Comparison of ENCODE assay signal across 8 cellular contexts in the genomic region with DNA sequence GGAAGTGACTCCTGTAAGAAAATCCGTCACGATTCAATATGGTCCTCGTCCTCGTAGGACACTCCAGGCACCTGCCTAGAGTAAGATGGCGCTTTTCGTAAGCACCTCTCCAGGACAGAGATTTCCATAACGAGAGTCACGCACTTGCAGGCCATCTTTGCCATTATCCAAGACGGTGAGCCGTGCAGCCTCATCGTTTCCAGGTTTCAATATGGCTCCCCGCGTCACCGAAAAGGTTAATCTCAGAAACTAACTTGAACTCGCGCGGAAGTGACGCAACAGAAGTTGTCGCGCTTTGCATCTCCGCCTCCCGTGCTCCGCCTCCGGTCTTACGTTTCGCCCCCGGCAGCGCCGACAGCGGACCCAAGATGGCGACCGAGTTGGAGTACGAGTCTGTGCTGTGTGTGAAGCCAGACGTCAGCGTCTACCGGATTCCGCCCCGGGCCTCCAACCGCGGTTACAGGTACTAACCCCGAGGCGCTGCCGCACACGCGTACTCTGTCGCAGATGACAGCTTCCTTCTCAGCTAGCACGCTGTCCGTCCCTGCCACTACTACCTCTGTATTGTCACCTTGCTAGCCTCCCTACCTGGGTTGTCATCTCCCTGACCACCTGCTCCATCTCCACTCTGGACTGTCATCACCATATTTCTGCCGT. TPM values are rescaled to one million over a fixed set of nuclear protein-coding genes. Genes with fewer than 3 reads are reported as not detected.
A peak's percentile ranks its signal among the peaks of the same experiment; 100 is the strongest.
DNase-seq lines count a peak whose midpoint lies in the region; ATAC-seq and TF ChIP-seq lines count a peak whose summit lies in the region.

Gene NECAP1 (plus strand): TSS at position 354 of the 657 bp plus-strand sequence. CDS start 15 bp downstream, at position 369.

- peak; percentile 81 for TF ChIP-seq POLR2A in right lobe of liver (IDR thresholded peaks at IDR 0.05)

- no peaks in the 10 kb centered on the region for H3K9me3 Mint-ChIP-seq in activated CD4-positive, alpha-beta memory T cell treated with anti-CD3 and anti-CD28 coated beads, Interleukin-2, amount 10 ng/mL, durations not matched to agents 7 days and 5 days

- WGBS in right lobe of liver (ENCODE audit: insufficient coverage, low coverage, low lambda C conversion rate, missing lambda C conversion rate): 0% methylated on average over 13 of the region's 49 CpGs

- H3K36me3 ChIP-seq in duodenal mucosa (ENCODE audit: control insufficient read depth in 1 of 2, insufficient read depth in 2 of 2, low read length in 2 of 2): no peaks in the 10 kb centered on the region
- H3K36me3 ChIP-seq in right lobe of liver: no peaks in the 10 kb centered on the region

- no peak for TF ChIP-seq CTCF in right lobe of liver (IDR thresholded peaks at IDR 0.05)

- no peaks in the 10 kb centered on the region for H3K27me3 ChIP-seq in duodenal mucosa (ENCODE audit: control insufficient read depth in 1 of 2, insufficient read depth in 2 of 2, low read length in 2 of 2)
- H3K27me3 ChIP-seq in right lobe of liver: no peaks in the 10 kb centered on the region

- H3K4me1 ChIP-seq in duodenal mucosa (ENCODE audit: control insufficient read depth in 1 of 2, insufficient read depth in 2 of 2, low read length in 2 of 2): peaks cover 11 to 21% of the 10 kb centered on the region in 2 donors
- peaks cover 0 to 19% (median 4%) of the 10 kb centered on the region in 4 donors for H3K4me1 ChIP-seq in right lobe of liver

- H3K36me3 Mint-ChIP-seq in activated CD4-positive, alpha-beta memory T cell treated with anti-CD3 and anti-CD28 coated beads, Interleukin-2, amount 10 ng/mL, durations not matched to agents 7 days and 5 days (ENCODE audit: low read depth): peaks cover 23% of the 10 kb centered on the region

- intact Hi-C loops in right lobe of liver (cut with DNase I): loop anchor here in 1 of 2 donors (10.0 kb wide), 1 partner anchor 47 kb away; the partner anchor contains the start of gene FOXJ2

- H3K9me3 ChIP-seq in duodenal mucosa (ENCODE audit: control insufficient read depth in 1 of 2, low read length in 2 of 2): no peaks in the 10 kb centered on the region
- no peaks in the 10 kb centered on the region for H3K9me3 ChIP-seq in right lobe of liver

- H3K9ac ChIP-seq in duodenal mucosa (ENCODE audit: low read depth in 1 of 2, low read length in 2 of 2): peak within 1 kb of the TSS; percentile 92 to 95

- no peaks in the 10 kb centered on the region for H3K27me3 Mint-ChIP-seq in activated CD4-positive, alpha-beta memory T cell treated with anti-CD3 and anti-CD28 coated beads, Interleukin-2, amount 10 ng/mL, durations not matched to agents 7 days and 5 days

- peak within 1 kb of the TSS; percentile 98 for H3K4me3 Mint-ChIP-seq in activated CD4-positive, alpha-beta memory T cell treated with anti-CD3 and anti-CD28 coated beads, Interleukin-2, amount 10 ng/mL, durations not matched to agents 7 days and 5 days

- CTCF ChIA-PET in activated CD4-positive, alpha-beta memory T cell treated with anti-CD3 and anti-CD28 coated beads, Interleukin-2, amount 10 ng/mL, durations not matched to agents 7 days and 5 days (lab: Charles Lee): interaction anchor here (1.7 kb wide), 1 partner anchor 39 kb away, joined by 6 read pairs; no protein-coding TSS in a partner anchor

- ATAC-seq in GM19438 (IDR thresholded peaks at IDR 0.05; ENCODE audit: low read depth, unreplicated experiment) (peak; percentile 87), HG03575 (IDR thresholded peaks at IDR 0.05; ENCODE audit: extremely low read depth, insufficient number of reproducible peaks, low FRiP score, unreplicated experiment) (peak; percentile 39), right lobe of liver (peak; percentile 95 to 97 (median 96))

- H3K27ac Mint-ChIP-seq in activated CD4-positive, alpha-beta memory T cell treated with anti-CD3 and anti-CD28 coated beads, Interleukin-2, amount 10 ng/mL, durations not matched to agents 7 days and 5 days: peak within 1 kb of the TSS; percentile 90

- peaks cover 70% of the 10 kb centered on the region for H3K4me1 Mint-ChIP-seq in activated CD4-positive, alpha-beta memory T cell treated with anti-CD3 and anti-CD28 coated beads, Interleukin-2, amount 10 ng/mL, durations not matched to agents 7 days and 5 days

- DNase-seq in CD1c-positive myeloid dendritic cell (ENCODE audit: extremely low spot score): peak; percentile 99
- DNase-seq in NCI-H82 treated with DMSO at 0.1 percent for 48 hours (lab: John Stamatoyannopoulos, UW; ENCODE audit: unreplicated experiment): peak; percentile 85
- peak; percentile 98 for DNase-seq in activated CD4-positive, alpha-beta memory T cell treated with anti-CD3 and anti-CD28 coated beads, Interleukin-2, amount 10 ng/mL, durations not matched to agents 7 days and 5 days
- peak; percentile 97 to 98 (median 97) for DNase-seq in right lobe of liver
- peak; percentile 89 to 96 for DNase-seq in stimulated activated CD4-positive, alpha-beta T cell treated with anti-CD3 and anti-CD28 coated beads, Interleukin-4, amount 100 ng/mL, for 4 hours

- POLR2A ChIA-PET in activated CD4-positive, alpha-beta memory T cell treated with anti-CD3 and anti-CD28 coated beads, Interleukin-2, amount 10 ng/mL, durations not matched to agents 7 days and 5 days (lab: Charles Lee): interaction anchor here (1.1 to 3.3 kb wide), 6 partner anchors 17 to 146 kb away, joined by 3 to 20 read pairs (median 4); partner anchors contain the start of genes C3AR1, FOXJ2 and SLC2A3

- H3K27ac ChIP-seq in duodenal mucosa (ENCODE audit: low read depth, low read length) (peak within 1 kb of the TSS; percentile 82), right lobe of liver (peak within 1 kb of the TSS; percentile 89 to 94 (median 91))

- H3K4me3 ChIP-seq in duodenal mucosa (ENCODE audit: low read depth in 1 of 2, low read length in 2 of 2) (peak within 1 kb of the TSS; percentile 76 to 97), right lobe of liver (peak within 1 kb of the TSS; percentile 81 to 95 (median 94))

RNA-seq across cellular contexts. Expression of gene NECAP1, which starts in this region (rescaled TPM):
- 10 to 100 TPM; 38.4 to 42.9 TPM for total RNA-seq in activated CD4-positive, alpha-beta memory T cell treated with anti-CD3 and anti-CD28 coated beads, Interleukin-2, amount 10 ng/mL, durations not matched to agents 7 days and 5 days
- total RNA-seq in right lobe of liver: 10 to 100 TPM; 12.9 to 32.1 (median 17.1) TPM

Comparison
In these comparisons a context has a peak if more than half of its experiments do, and no peak if none do; other contexts are left out.
1. Peak in every context shown above with its lines: DNase-seq, ATAC-seq, H3K4me3 ChIP-seq and H3K27ac ChIP-seq.
2. ATAC-seq: peak in every context shown above with its lines; median percentile 96 in right lobe of liver; 87 in GM19438; 39 in HG03575.